In the genomic region with DNA sequence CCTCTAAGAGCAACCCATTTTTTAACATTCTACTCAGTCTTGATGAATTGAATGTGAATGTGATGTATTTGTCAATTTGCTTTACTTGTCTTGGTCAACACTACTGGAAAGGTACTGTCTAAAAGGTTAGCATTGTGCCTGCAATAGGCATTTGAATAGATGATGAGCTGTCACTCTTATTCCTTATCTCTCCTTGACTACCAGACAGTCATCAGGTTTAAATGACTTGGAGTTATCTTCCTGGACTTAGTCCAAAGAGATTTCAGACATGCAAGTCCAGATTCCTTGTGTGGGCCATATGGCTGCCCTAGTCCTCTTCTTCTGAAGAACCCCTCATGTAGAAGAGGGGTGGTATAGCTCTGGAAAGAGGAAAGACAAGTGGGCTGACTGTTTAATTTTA, we compare ENCODE assay signal across 35 cellular contexts. TPM values are rescaled to one million over a fixed set of nuclear protein-coding genes. Genes with fewer than 3 reads are reported as not detected.
"Had no signal": no experiment of that assay in that cellular context is flagged by ENCODE, and none has a peak within 500 bp of the region (broad histone marks: within the 10 kb centered on the region; RNA-seq: fewer than 3 reads in every experiment).

No MANE protein-coding gene starts in this region.

- H3K36me3 Mint-ChIP-seq: activated CD4-positive, alpha-beta memory T cell treated with anti-CD3 and anti-CD28 coated beads for 36 hours; activated naive CD8-positive, alpha-beta T cell treated with anti-CD3 and anti-CD28 coated beads for 36 hours; natural killer cell treated with Interleukin-12 subunit alpha and Interleukin-12 subunit beta and Interleukin-15 and Interleukin-18, amount 100 ng/mL, for 72 hours; stimulated activated memory B cell treated with anti-CD40 and anti-IgM and Interleukin-4, amounts not matched to agents 10 μg/mL and 1 μg/mL and 100 μg/mL, for 72 hours had no signal

- H3K9me3 Mint-ChIP-seq: activated CD4-positive, alpha-beta memory T cell treated with anti-CD3 and anti-CD28 coated beads for 36 hours; activated CD4-positive, alpha-beta T cell treated with anti-CD3 and anti-CD28 coated beads, Interleukin-2, amount 10 ng/mL, durations not matched to agents 24 days and 14 days; activated naive CD4-positive, alpha-beta T cell treated with anti-CD3 and anti-CD28 coated beads for 36 hours; activated naive CD8-positive, alpha-beta T cell treated with anti-CD3 and anti-CD28 coated beads for 36 hours; activated T-helper 1 cell treated with anti-CD3 and anti-CD28 coated beads, Interleukin-12 subunit alpha, Interleukin-12 subunit beta, Interleukin-2, Interleukin-4 antibody, amounts not matched to agents 30 ng/mL and 10 ng/mL and 1 ng/mL, durations not matched to agents 14 hours and 24 hours and 36 hours; central memory CD8-positive, alpha-beta T cell; dendritic cell treated with granulocyte-macrophage colony-stimulating factor and Interleukin-4, amounts not matched to agents 40 ng/mL and 50 ng/mL, for 4 days; endodermal cell; natural killer cell treated with Interleukin-12 subunit alpha and Interleukin-12 subunit beta and Interleukin-15 and Interleukin-18, amount 100 ng/mL, for 72 hours; stimulated activated memory B cell treated with anti-CD40 and anti-IgM and Interleukin-4, amounts not matched to agents 10 μg/mL and 1 μg/mL and 100 μg/mL, for 72 hours; stimulated activated naive CD8-positive, alpha-beta T cell treated with anti-CD3 and anti-CD28 coated beads, Interleukin-15, amount 100 ng/mL, for 72 hours had no signal

- H3K36me3 ChIP-seq: esophagus muscularis mucosa, heart left ventricle, lower lobe of right lung, right lobe of liver, upper lobe of left lung, vagina had no signal

- H3K27ac Mint-ChIP-seq: activated CD4-positive, alpha-beta memory T cell treated with anti-CD3 and anti-CD28 coated beads for 36 hours; activated CD4-positive, alpha-beta T cell treated with anti-CD3 and anti-CD28 coated beads, Interleukin-2, amount 10 ng/mL, durations not matched to agents 24 days and 14 days; activated naive CD4-positive, alpha-beta T cell treated with anti-CD3 and anti-CD28 coated beads for 36 hours; activated naive CD8-positive, alpha-beta T cell treated with anti-CD3 and anti-CD28 coated beads for 36 hours; activated T-helper 1 cell treated with anti-CD3 and anti-CD28 coated beads, Interleukin-12 subunit alpha, Interleukin-12 subunit beta, Interleukin-2, Interleukin-4 antibody, amounts not matched to agents 30 ng/mL and 10 ng/mL and 1 ng/mL, durations not matched to agents 14 hours and 24 hours and 36 hours; dendritic cell treated with granulocyte-macrophage colony-stimulating factor and Interleukin-4, amounts not matched to agents 40 ng/mL and 50 ng/mL, for 4 days; endodermal cell; natural killer cell treated with Interleukin-12 subunit alpha and Interleukin-12 subunit beta and Interleukin-15 and Interleukin-18, amount 100 ng/mL, for 72 hours; progenitor cell of endocrine pancreas; stimulated activated memory B cell treated with anti-CD40 and anti-IgM and Interleukin-4, amounts not matched to agents 10 μg/mL and 1 μg/mL and 100 μg/mL, for 72 hours; stimulated activated naive CD8-positive, alpha-beta T cell treated with anti-CD3 and anti-CD28 coated beads, Interleukin-15, amount 100 ng/mL, for 72 hours had no signal

- H3K4me1 ChIP-seq: vagina had no signal

- H3K9me3 ChIP-seq: esophagus muscularis mucosa, heart left ventricle, lower lobe of right lung, right lobe of liver, upper lobe of left lung, vagina had no signal

- FAIRE-seq: astrocyte had no signal

- DNase-seq: activated CD4-positive, alpha-beta memory T cell treated with anti-CD3 and anti-CD28 coated beads for 36 hours; activated CD4-positive, alpha-beta T cell treated with anti-CD3 and anti-CD28 coated beads, Interleukin-2, amount 10 ng/mL, durations not matched to agents 24 days and 14 days; activated CD4-positive, CD25-positive, alpha-beta regulatory T cell treated with anti-CD3 and anti-CD28 coated beads, Interleukin-2, amount 50 U/mL, for 72 hours; activated CD8-positive, alpha-beta memory T cell treated with anti-CD3 and anti-CD28 coated beads, Interleukin-2, amount 50 U/mL, for 4 hours; activated effector memory CD4-positive, alpha-beta T cell treated with anti-CD3 and anti-CD28 coated beads, Interleukin-2, amount 50 U/mL, for 16 hours; activated naive CD4-positive, alpha-beta T cell treated with anti-CD3 and anti-CD28 coated beads for 36 hours; activated naive CD8-positive, alpha-beta T cell treated with anti-CD3 and anti-CD28 coated beads for 36 hours; activated T-cell treated with anti-CD3 and anti-CD28 coated beads, Interleukin-2, amount 50 U/mL, for 1 hour; amniotic stem cell; endodermal cell; foreskin keratinocyte; heart left ventricle; kidney glomerular epithelial cell; lower lobe of right lung; mesendoderm; right lobe of liver; stimulated activated CD4-positive, alpha-beta T cell treated with anti-CD3 and anti-CD28 coated beads, Interleukin-1b, Interleukin-23, amount 100 ng/mL, for 48 hours; stimulated activated CD4-positive, alpha-beta T cell treated with anti-CD3 and anti-CD28 coated beads, Interleukin-4, amount 100 ng/mL, for 4 hours; stimulated activated CD8-positive, alpha-beta memory T cell treated with anti-CD3 and anti-CD28 coated beads, Interleukin-4, amount 100 ng/mL, for 48 hours; stimulated activated naive CD8-positive, alpha-beta T cell treated with anti-CD3 and anti-CD28 coated beads, Interleukin-15, amount 100 ng/mL, for 72 hours; substantia nigra; T1000; upper lobe of left lung had no signal

- H3K4me3 ChIP-seq: esophagus muscularis mucosa, heart left ventricle, lower lobe of right lung, right lobe of liver, skin epidermis, upper lobe of left lung, vagina had no signal

- H3K27me3 ChIP-seq: esophagus muscularis mucosa, foreskin keratinocyte, right lobe of liver, upper lobe of left lung, vagina had no signal

- H3K4me1 Mint-ChIP-seq: activated CD4-positive, alpha-beta T cell treated with anti-CD3 and anti-CD28 coated beads, Interleukin-2, amount 10 ng/mL, durations not matched to agents 24 days and 14 days; activated naive CD8-positive, alpha-beta T cell treated with anti-CD3 and anti-CD28 coated beads for 36 hours; central memory CD8-positive, alpha-beta T cell; stimulated activated memory B cell treated with anti-CD40 and anti-IgM and Interleukin-4, amounts not matched to agents 10 μg/mL and 1 μg/mL and 100 μg/mL, for 72 hours; stimulated activated naive CD8-positive, alpha-beta T cell treated with anti-CD3 and anti-CD28 coated beads, Interleukin-15, amount 100 ng/mL, for 72 hours had no signal

- H3K4me3 Mint-ChIP-seq: activated CD4-positive, alpha-beta memory T cell treated with anti-CD3 and anti-CD28 coated beads for 36 hours; activated CD4-positive, alpha-beta T cell treated with anti-CD3 and anti-CD28 coated beads, Interleukin-2, amount 10 ng/mL, durations not matched to agents 24 days and 14 days; activated naive CD4-positive, alpha-beta T cell treated with anti-CD3 and anti-CD28 coated beads for 36 hours; activated naive CD8-positive, alpha-beta T cell treated with anti-CD3 and anti-CD28 coated beads for 36 hours; activated T-helper 1 cell treated with anti-CD3 and anti-CD28 coated beads, Interleukin-12 subunit alpha, Interleukin-12 subunit beta, Interleukin-2, Interleukin-4 antibody, amounts not matched to agents 30 ng/mL and 10 ng/mL and 1 ng/mL, durations not matched to agents 14 hours and 24 hours and 36 hours; central memory CD8-positive, alpha-beta T cell; dendritic cell treated with granulocyte-macrophage colony-stimulating factor and Interleukin-4, amounts not matched to agents 40 ng/mL and 50 ng/mL, for 4 days; endodermal cell; natural killer cell treated with Interleukin-12 subunit alpha and Interleukin-12 subunit beta and Interleukin-15 and Interleukin-18, amount 100 ng/mL, for 72 hours; stimulated activated memory B cell treated with anti-CD40 and anti-IgM and Interleukin-4, amounts not matched to agents 10 μg/mL and 1 μg/mL and 100 μg/mL, for 72 hours; stimulated activated naive CD8-positive, alpha-beta T cell treated with anti-CD3 and anti-CD28 coated beads, Interleukin-15, amount 100 ng/mL, for 72 hours had no signal

- H3K27ac ChIP-seq: esophagus muscularis mucosa, foreskin keratinocyte, heart left ventricle, lower lobe of right lung, right lobe of liver, skin epidermis, upper lobe of left lung, vagina had no signal

- ATAC-seq: foreskin keratinocyte; heart left ventricle; left lobe of liver; lower lobe of right lung; natural killer cell treated with Interleukin-12 subunit alpha and Interleukin-12 subunit beta and Interleukin-15 and Interleukin-18, amount 100 ng/mL, for 72 hours; right lobe of liver; stimulated activated memory B cell treated with anti-CD40 and anti-IgM and Interleukin-4, amounts not matched to agents 10 μg/mL and 1 μg/mL and 100 μg/mL, for 72 hours; stimulated activated naive CD8-positive, alpha-beta T cell treated with anti-CD3 and anti-CD28 coated beads, Interleukin-15, amount 100 ng/mL, for 72 hours had no signal

RNA-seq across cellular contexts. Expression of gene ARHGEF28, which starts 4.8 kb away (rescaled TPM):
- total RNA-seq: activated CD8-positive, alpha-beta memory T cell treated with anti-CD3 and anti-CD28 coated beads for 36 hours; activated naive CD4-positive, alpha-beta T cell treated with anti-CD3 and anti-CD28 coated beads for 36 hours; activated naive CD8-positive, alpha-beta T cell treated with anti-CD3 and anti-CD28 coated beads for 36 hours had no signal
